ENCODE assay signal across 37 cellular contexts in the genomic region with DNA sequence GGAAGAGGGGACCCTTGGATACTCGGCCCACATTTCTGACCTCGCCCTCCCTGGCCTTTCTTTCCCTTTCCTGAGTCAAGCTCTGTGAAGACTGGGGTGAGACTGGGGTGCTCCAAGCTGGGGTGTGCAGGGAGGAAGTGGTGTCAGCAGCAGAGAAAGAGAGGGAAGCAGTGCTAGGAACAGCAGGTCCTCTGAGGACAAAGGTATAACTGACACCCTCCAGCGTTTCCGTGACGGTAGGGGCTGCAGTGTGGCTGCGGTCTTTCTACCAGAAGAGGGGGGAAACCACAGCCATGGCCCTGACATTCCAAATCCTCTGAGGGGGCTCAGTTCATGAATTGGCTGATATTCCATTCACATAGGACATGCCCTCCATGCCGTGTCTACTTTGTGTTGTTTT. TPM values are rescaled to one million over a fixed set of nuclear protein-coding genes. Genes with fewer than 3 reads are reported as not detected.
"Had no signal": no experiment of that assay in that cellular context is flagged by ENCODE, and none has a peak within 500 bp of the region (broad histone marks: within the 10 kb centered on the region; RNA-seq: fewer than 3 reads in every experiment).

No MANE protein-coding gene starts in this region.

- H3K4me1 Mint-ChIP-seq: activated CD4-positive, alpha-beta T cell treated with anti-CD3 and anti-CD28 coated beads for 36 hours; activated CD4-positive, alpha-beta T cell treated with anti-CD3 and anti-CD28 coated beads, Interleukin-2, amount 10 ng/mL, durations not matched to agents 7 days and 5 days; activated naive CD8-positive, alpha-beta T cell treated with anti-CD3 and anti-CD28 coated beads for 36 hours; central memory CD8-positive, alpha-beta T cell; WTC11 had no signal

- FAIRE-seq: RCC 7860, TTC549 had no signal

- H3K4me3 Mint-ChIP-seq: activated CD4-positive, alpha-beta T cell treated with anti-CD3 and anti-CD28 coated beads for 36 hours; activated CD4-positive, alpha-beta T cell treated with anti-CD3 and anti-CD28 coated beads, Interleukin-2, amount 10 ng/mL, durations not matched to agents 7 days and 5 days; activated CD8-positive, alpha-beta T cell treated with anti-CD3 and anti-CD28 coated beads, Interleukin-2, amount 10 ng/mL, durations not matched to agents 7 days and 5 days; activated naive CD4-positive, alpha-beta T cell treated with anti-CD3 and anti-CD28 coated beads for 36 hours; activated naive CD8-positive, alpha-beta T cell treated with anti-CD3 and anti-CD28 coated beads for 36 hours; activated T-cell treated with anti-CD3 and anti-CD28 coated beads, Interleukin-2, amount 50 U/mL, for 24 hours; WTC11 had no signal

- H3K27me3 ChIP-seq: brain microvascular endothelial cell, cardiac muscle cell, MG63 had no signal

- H3K27ac ChIP-seq: brain microvascular endothelial cell, cardiac muscle cell, RWPE1 had no signal

- H3K36me3 Mint-ChIP-seq: activated naive CD8-positive, alpha-beta T cell treated with anti-CD3 and anti-CD28 coated beads for 36 hours had no signal

- H3K27me3 Mint-ChIP-seq: activated CD4-positive, alpha-beta T cell treated with anti-CD3 and anti-CD28 coated beads, Interleukin-2, amount 10 ng/mL, durations not matched to agents 7 days and 5 days had no signal

- H3K9me3 ChIP-seq: MG63 had no signal

- DNase-seq: activated CD4-positive, alpha-beta T cell treated with anti-CD3 and anti-CD28 coated beads for 36 hours; activated CD4-positive, alpha-beta T cell treated with anti-CD3 and anti-CD28 coated beads, Interleukin-2, amount 10 ng/mL, durations not matched to agents 7 days and 5 days; activated CD4-positive, alpha-beta T cell treated with anti-CD3 and anti-CD28 coated beads, Interleukin-2, amount 50 U/mL, for 48 hours; activated CD8-positive, alpha-beta T cell treated with anti-CD3 and anti-CD28 coated beads, Interleukin-2, amount 10 ng/mL, durations not matched to agents 7 days and 5 days; activated gamma-delta T cell treated with Interleukin-2 at 50 U/mL for 16 hours; activated naive CD4-positive, alpha-beta T cell treated with anti-CD3 and anti-CD28 coated beads for 36 hours; activated naive CD8-positive, alpha-beta T cell treated with anti-CD3 and anti-CD28 coated beads for 36 hours; activated T-cell treated with anti-CD3 and anti-CD28 coated beads, Interleukin-2, amount 50 U/mL, for 24 hours; amniotic stem cell; aorta; brain microvascular endothelial cell; MG63; NCI-H1092; NCI-H1436 treated with DMSO at 0.1 percent for 48 hours; NCI-H1694 treated with DMSO at 0.1 percent for 48 hours; NCI-H2171; NCI-H510A; NCI-H526; NCI-H748 treated with DMSO at 0.1 percent for 48 hours; NK-92 treated with Interleukin-12 subunit alpha and Interleukin-12 subunit beta, amount 100 ng/mL, for 24 hours; PC-3; SIG-M5; T-helper 1 cell; T1000 had no signal

- H3K36me3 ChIP-seq: brain microvascular endothelial cell, cardiac muscle cell, MG63 had no signal

- H3K27ac Mint-ChIP-seq: activated CD4-positive, alpha-beta T cell treated with anti-CD3 and anti-CD28 coated beads for 36 hours; activated CD4-positive, alpha-beta T cell treated with anti-CD3 and anti-CD28 coated beads, Interleukin-2, amount 10 ng/mL, durations not matched to agents 7 days and 5 days; activated CD8-positive, alpha-beta T cell treated with anti-CD3 and anti-CD28 coated beads, Interleukin-2, amount 10 ng/mL, durations not matched to agents 7 days and 5 days; activated naive CD4-positive, alpha-beta T cell treated with anti-CD3 and anti-CD28 coated beads for 36 hours; activated naive CD8-positive, alpha-beta T cell treated with anti-CD3 and anti-CD28 coated beads for 36 hours; activated T-cell treated with anti-CD3 and anti-CD28 coated beads, Interleukin-2, amount 50 U/mL, for 24 hours; activated T-helper 2 cell treated with anti-CD3 and anti-CD28 coated beads, Interferon-gamma antibody, Interleukin-2, Interleukin-4, amounts not matched to agents 10 μg/mL and 5 μg/mL and 100 μg/mL, durations not matched to agents 14 hours and 24 hours and 36 hours; WTC11 had no signal

- ATAC-seq: activated CD4-positive, alpha-beta T cell treated with anti-CD3 and anti-CD28 coated beads for 36 hours; activated CD4-positive, CD25-positive, alpha-beta regulatory T cell treated with anti-CD3 and anti-CD28 coated beads, Interleukin-2, amount 50 U/mL, for 24 hours; activated CD8-positive, alpha-beta T cell treated with anti-CD3 and anti-CD28 coated beads, Interleukin-2, amount 10 ng/mL, durations not matched to agents 7 days and 5 days; PC-3; Right ventricle myocardium inferior; SK-N-SH treated with all-trans-retinoic acid at 6 μM for 48 hours; WTC11 had no signal

- H3K9me3 Mint-ChIP-seq: activated CD4-positive, alpha-beta T cell treated with anti-CD3 and anti-CD28 coated beads, Interleukin-2, amount 10 ng/mL, durations not matched to agents 7 days and 5 days; activated naive CD4-positive, alpha-beta T cell treated with anti-CD3 and anti-CD28 coated beads for 36 hours; activated T-helper 2 cell treated with anti-CD3 and anti-CD28 coated beads, Interferon-gamma antibody, Interleukin-2, Interleukin-4, amounts not matched to agents 10 μg/mL and 5 μg/mL and 100 μg/mL, durations not matched to agents 14 hours and 24 hours and 36 hours; central memory CD8-positive, alpha-beta T cell had no signal

- H3K4me3 ChIP-seq: cardiac muscle cell, MG63 had no signal

RNA-seq across cellular contexts. Expression of gene KIR3DL2, which starts 1.1 kb away (rescaled TPM):
- total RNA-seq: aorta, cardiac muscle cell, chondrocyte, PC-3, Right ventricle myocardium inferior, SK-MEL-5, WTC11 had no signal

RNA-seq across cellular contexts. Expression of gene KIR2DS4, which starts 18.9 kb away (rescaled TPM):
- total RNA-seq: activated naive CD4-positive, alpha-beta T cell treated with anti-CD3 and anti-CD28 coated beads for 36 hours; activated T-helper 2 cell treated with anti-CD3 and anti-CD28 coated beads, Interferon-gamma antibody, Interleukin-2, Interleukin-4, amounts not matched to agents 10 μg/mL and 5 μg/mL and 100 μg/mL, durations not matched to agents 14 hours and 24 hours and 36 hours; aorta; cardiac muscle cell; chondrocyte; PC-3; Right ventricle myocardium inferior; SK-MEL-5; T-helper 2 cell treated with Interferon-gamma antibody and Interleukin-4, amounts not matched to agents 100 ng/mL and 5 ng/mL, for 36 hours; WTC11 had no signal

RNA-seq across cellular contexts. Expression of gene FCAR, which starts 22.7 kb away (rescaled TPM):
- total RNA-seq: activated CD4-positive, alpha-beta T cell treated with anti-CD3 and anti-CD28 coated beads for 36 hours; activated CD4-positive, alpha-beta T cell treated with anti-CD3 and anti-CD28 coated beads, Interleukin-2, amount 10 ng/mL, durations not matched to agents 7 days and 5 days; activated CD8-positive, alpha-beta T cell treated with anti-CD3 and anti-CD28 coated beads, Interleukin-2, amount 10 ng/mL, durations not matched to agents 7 days and 5 days; activated naive CD4-positive, alpha-beta T cell treated with anti-CD3 and anti-CD28 coated beads for 36 hours; activated naive CD8-positive, alpha-beta T cell treated with anti-CD3 and anti-CD28 coated beads for 36 hours; activated T-helper 2 cell treated with anti-CD3 and anti-CD28 coated beads, Interferon-gamma antibody, Interleukin-2, Interleukin-4, amounts not matched to agents 10 μg/mL and 5 μg/mL and 100 μg/mL, durations not matched to agents 14 hours and 24 hours and 36 hours; cardiac muscle cell; chondrocyte; PC-3; SK-MEL-5; T-helper 2 cell treated with Interferon-gamma antibody and Interleukin-4, amounts not matched to agents 100 ng/mL and 5 ng/mL, for 36 hours had no signal

RNA-seq across cellular contexts. Expression of gene KIR3DL1, which starts 35.1 kb away (rescaled TPM):
- total RNA-seq: activated CD4-positive, alpha-beta T cell treated with anti-CD3 and anti-CD28 coated beads for 36 hours; activated CD4-positive, alpha-beta T cell treated with anti-CD3 and anti-CD28 coated beads, Interleukin-2, amount 10 ng/mL, durations not matched to agents 7 days and 5 days; activated naive CD4-positive, alpha-beta T cell treated with anti-CD3 and anti-CD28 coated beads for 36 hours; activated naive CD8-positive, alpha-beta T cell treated with anti-CD3 and anti-CD28 coated beads for 36 hours; activated T-helper 2 cell treated with anti-CD3 and anti-CD28 coated beads, Interferon-gamma antibody, Interleukin-2, Interleukin-4, amounts not matched to agents 10 μg/mL and 5 μg/mL and 100 μg/mL, durations not matched to agents 14 hours and 24 hours and 36 hours; aorta; cardiac muscle cell; chondrocyte; PC-3; Right ventricle myocardium inferior; SK-MEL-5; T-helper 2 cell treated with Interferon-gamma antibody and Interleukin-4, amounts not matched to agents 100 ng/mL and 5 ng/mL, for 36 hours; WTC11 had no signal

RNA-seq across cellular contexts. Expression of gene KIR2DL4, which starts 47.9 kb away (rescaled TPM):
- total RNA-seq: activated CD4-positive, alpha-beta T cell treated with anti-CD3 and anti-CD28 coated beads for 36 hours; activated CD8-positive, alpha-beta T cell treated with anti-CD3 and anti-CD28 coated beads, Interleukin-2, amount 10 ng/mL, durations not matched to agents 7 days and 5 days; activated naive CD4-positive, alpha-beta T cell treated with anti-CD3 and anti-CD28 coated beads for 36 hours; activated naive CD8-positive, alpha-beta T cell treated with anti-CD3 and anti-CD28 coated beads for 36 hours; activated T-helper 2 cell treated with anti-CD3 and anti-CD28 coated beads, Interferon-gamma antibody, Interleukin-2, Interleukin-4, amounts not matched to agents 10 μg/mL and 5 μg/mL and 100 μg/mL, durations not matched to agents 14 hours and 24 hours and 36 hours; aorta; cardiac muscle cell; chondrocyte; PC-3; Right ventricle myocardium inferior; SK-MEL-5; T-helper 2 cell treated with Interferon-gamma antibody and Interleukin-4, amounts not matched to agents 100 ng/mL and 5 ng/mL, for 36 hours; WTC11 had no signal
